In the genomic region with DNA sequence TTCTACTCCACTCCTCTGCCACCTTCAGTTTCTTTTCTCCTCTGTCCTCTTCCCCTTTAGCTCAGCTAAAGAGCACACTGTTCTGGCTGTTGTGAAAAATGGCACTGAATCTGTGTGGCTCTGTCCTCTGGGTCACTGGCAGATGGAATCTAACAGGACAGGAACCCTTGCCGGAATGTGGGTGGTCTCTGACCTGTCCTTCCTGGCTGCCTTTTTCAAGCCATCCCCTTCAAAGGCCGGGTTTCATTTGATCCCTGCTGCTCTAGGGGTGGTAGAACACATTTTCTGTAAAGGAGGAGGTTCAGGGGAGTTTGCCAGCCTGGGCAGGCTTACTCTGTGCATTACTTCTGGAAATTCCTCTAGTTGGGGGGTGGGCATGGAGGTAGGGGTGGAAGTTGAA, we compare ENCODE assay signal across 21 cellular contexts.
"Had no signal": no experiment of that assay in that cellular context is flagged by ENCODE, and none has a peak within 500 bp of the region (broad histone marks: within the 10 kb centered on the region; RNA-seq: fewer than 3 reads in every experiment).

No MANE protein-coding gene starts in this region.

- H3K9me3 Mint-ChIP-seq: activated CD4-positive, alpha-beta memory T cell treated with anti-CD3 and anti-CD28 coated beads, Interleukin-2, amount 10 ng/mL, durations not matched to agents 7 days and 5 days; activated T-helper 17 cell treated with anti-CD3 and anti-CD28 coated beads, Interleukin-2, amount 50 U/mL, for 72 hours; effector memory CD8-positive, alpha-beta T cell; stimulated activated memory B cell treated with anti-CD40 and anti-IgM and Interleukin-4, amounts not matched to agents 10 μg/mL and 1 μg/mL and 100 μg/mL, for 72 hours; T-cell had no signal

- FAIRE-seq: keratinocyte, pancreas had no signal

- H3K4me1 Mint-ChIP-seq: activated CD4-positive, alpha-beta memory T cell treated with anti-CD3 and anti-CD28 coated beads, Interleukin-2, amount 10 ng/mL, durations not matched to agents 7 days and 5 days; activated CD8-positive, alpha-beta memory T cell treated with anti-CD3 and anti-CD28 coated beads, Interleukin-2, amount 10 ng/mL, durations not matched to agents 7 days and 5 days; activated naive CD8-positive, alpha-beta T cell treated with anti-CD3 and anti-CD28 coated beads, Interleukin-2, amount 10 ng/mL, durations not matched to agents 7 days and 5 days; activated T-helper 17 cell treated with anti-CD3 and anti-CD28 coated beads, Interleukin-2, amount 50 U/mL, for 72 hours; stimulated activated memory B cell treated with anti-CD40 and anti-IgM and Interleukin-4, amounts not matched to agents 10 μg/mL and 1 μg/mL and 100 μg/mL, for 72 hours; T-cell had no signal

- H3K27ac Mint-ChIP-seq: activated CD4-positive, alpha-beta memory T cell treated with anti-CD3 and anti-CD28 coated beads, Interleukin-2, amount 10 ng/mL, durations not matched to agents 7 days and 5 days; activated CD8-positive, alpha-beta memory T cell treated with anti-CD3 and anti-CD28 coated beads, Interleukin-2, amount 10 ng/mL, durations not matched to agents 7 days and 5 days; activated naive CD8-positive, alpha-beta T cell treated with anti-CD3 and anti-CD28 coated beads, Interleukin-2, amount 10 ng/mL, durations not matched to agents 7 days and 5 days; activated T-helper 17 cell treated with anti-CD3 and anti-CD28 coated beads, Interleukin-2, amount 50 U/mL, for 72 hours; effector memory CD8-positive, alpha-beta T cell; stimulated activated memory B cell treated with anti-CD40 and anti-IgM and Interleukin-4, amounts not matched to agents 10 μg/mL and 1 μg/mL and 100 μg/mL, for 72 hours; T-cell had no signal

- H3K4me3 ChIP-seq: cardiac muscle cell, left ventricle myocardium inferior, pancreas, spleen, thyroid gland had no signal

- H3K27me3 ChIP-seq: cardiac muscle cell, pancreas, thyroid gland had no signal

- H3K36me3 Mint-ChIP-seq: activated CD8-positive, alpha-beta memory T cell treated with anti-CD3 and anti-CD28 coated beads, Interleukin-2, amount 10 ng/mL, durations not matched to agents 7 days and 5 days; activated naive CD8-positive, alpha-beta T cell treated with anti-CD3 and anti-CD28 coated beads, Interleukin-2, amount 10 ng/mL, durations not matched to agents 7 days and 5 days; stimulated activated memory B cell treated with anti-CD40 and anti-IgM and Interleukin-4, amounts not matched to agents 10 μg/mL and 1 μg/mL and 100 μg/mL, for 72 hours; T-cell had no signal

- H3K9me3 ChIP-seq: left ventricle myocardium inferior, pancreas, spleen, thyroid gland had no signal

- H3K27me3 Mint-ChIP-seq: activated CD8-positive, alpha-beta memory T cell treated with anti-CD3 and anti-CD28 coated beads, Interleukin-2, amount 10 ng/mL, durations not matched to agents 7 days and 5 days; stimulated activated memory B cell treated with anti-CD40 and anti-IgM and Interleukin-4, amounts not matched to agents 10 μg/mL and 1 μg/mL and 100 μg/mL, for 72 hours had no signal

- H3K36me3 ChIP-seq: cardiac muscle cell, left ventricle myocardium inferior, pancreas, spleen, thyroid gland had no signal

- H3K4me3 Mint-ChIP-seq: activated CD4-positive, alpha-beta memory T cell treated with anti-CD3 and anti-CD28 coated beads, Interleukin-2, amount 10 ng/mL, durations not matched to agents 7 days and 5 days; activated CD8-positive, alpha-beta memory T cell treated with anti-CD3 and anti-CD28 coated beads, Interleukin-2, amount 10 ng/mL, durations not matched to agents 7 days and 5 days; activated naive CD8-positive, alpha-beta T cell treated with anti-CD3 and anti-CD28 coated beads, Interleukin-2, amount 10 ng/mL, durations not matched to agents 7 days and 5 days; activated T-helper 17 cell treated with anti-CD3 and anti-CD28 coated beads, Interleukin-2, amount 50 U/mL, for 72 hours; effector memory CD8-positive, alpha-beta T cell; stimulated activated memory B cell treated with anti-CD40 and anti-IgM and Interleukin-4, amounts not matched to agents 10 μg/mL and 1 μg/mL and 100 μg/mL, for 72 hours; T-cell had no signal

- ATAC-seq: activated CD8-positive, alpha-beta memory T cell treated with anti-CD3 and anti-CD28 coated beads, Interleukin-2, amount 10 ng/mL, durations not matched to agents 7 days and 5 days; activated T-helper 17 cell treated with anti-CD3 and anti-CD28 coated beads, Interleukin-2, amount 50 U/mL, for 72 hours; effector memory CD8-positive, alpha-beta T cell; pancreas; stimulated activated memory B cell treated with anti-CD40 and anti-IgM and Interleukin-4, amounts not matched to agents 10 μg/mL and 1 μg/mL and 100 μg/mL, for 72 hours; T-cell had no signal

- H3K27ac ChIP-seq: cardiac muscle cell, left ventricle myocardium inferior, pancreas, spleen, thyroid gland had no signal

- H3K4me1 ChIP-seq: thyroid gland had no signal

- DNase-seq: activated CD4-positive, alpha-beta memory T cell treated with anti-CD3 and anti-CD28 coated beads, Interleukin-2, amount 10 ng/mL, durations not matched to agents 7 days and 5 days; activated CD4-positive, alpha-beta T cell treated with anti-CD3 and anti-CD28 coated beads for 48 hours; activated CD4-positive, CD25-positive, alpha-beta regulatory T cell; activated CD8-positive, alpha-beta memory T cell treated with anti-CD3 and anti-CD28 coated beads, Interleukin-2, amount 10 ng/mL, durations not matched to agents 7 days and 5 days; activated naive CD4-positive, alpha-beta T cell; activated naive CD8-positive, alpha-beta T cell treated with anti-CD3 and anti-CD28 coated beads, Interleukin-2, amount 10 ng/mL, durations not matched to agents 7 days and 5 days; amygdala; effector memory CD8-positive, alpha-beta T cell; foreskin fibroblast; glutamatergic neuron; hypothalamus; left ventricle myocardium inferior; pancreas; spleen; stimulated activated CD4-positive, alpha-beta T cell treated with anti-CD3 and anti-CD28 coated beads, Interleukin-4, amount 100 ng/mL, for 4 hours; T-cell; thyroid gland had no signal
